15 cellular contexts compared by ENCODE assay signal in the genomic region with DNA sequence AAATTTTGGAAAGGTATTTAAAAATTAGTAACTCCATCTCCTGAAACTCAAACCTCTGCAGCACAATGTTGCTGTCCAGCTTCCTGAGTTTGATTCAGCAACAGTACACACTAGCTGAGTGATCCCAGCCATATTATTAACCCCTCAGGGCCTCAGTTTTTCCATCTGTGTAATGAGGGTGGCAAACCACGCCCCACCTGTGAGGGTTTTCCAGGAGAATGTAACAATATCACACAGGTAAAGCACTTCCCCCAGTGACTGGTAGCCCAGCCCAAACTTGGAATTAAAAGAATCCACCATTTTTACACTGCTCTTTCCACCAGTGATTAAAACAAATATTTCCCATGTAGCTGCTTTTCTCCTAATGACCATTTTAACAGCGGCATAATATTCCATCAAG.
"Had no signal": no experiment of that assay in that cellular context is flagged by ENCODE, and none has a peak within 500 bp of the region (broad histone marks: within the 10 kb centered on the region; RNA-seq: fewer than 3 reads in every experiment).

No MANE protein-coding gene starts in this region.

- DNase-seq: activated B cell treated with CpG ODN at 0.5 μM for 24 hours; activated CD4-positive, alpha-beta T cell treated with anti-CD3 and anti-CD28 coated beads for 48 hours; activated CD8-positive, alpha-beta T cell treated with anti-CD3 and anti-CD28 coated beads for 36 hours; activated effector memory CD4-positive, alpha-beta T cell treated with Interleukin-2 at 50 U/mL for 16 hours; activated naive CD4-positive, alpha-beta T cell treated with anti-CD3 and anti-CD28 coated beads, Interleukin-2, amount 50 U/mL, for 16 hours; activated T-cell treated with anti-CD3 and anti-CD28 coated beads, Interleukin-2, amount 50 U/mL, for 4 hours; central memory CD4-positive, alpha-beta T cell; effector CD8-positive, alpha-beta T cell; hypothalamus; kidney; right lobe of liver; T-helper 17 cell; testis had no signal

- H3K4me3 ChIP-seq: prostate gland, right lobe of liver, testis had no signal

- H3K36me3 ChIP-seq: prostate gland had no signal

- ATAC-seq: activated CD8-positive, alpha-beta T cell treated with anti-CD3 and anti-CD28 coated beads for 36 hours; activated T-cell treated with anti-CD3 and anti-CD28 coated beads, Interleukin-2, amount 50 U/mL, for 4 hours; right lobe of liver; T-helper 17 cell had no signal

- H3K27ac ChIP-seq: right lobe of liver, testis had no signal

- FAIRE-seq: kidney, urothelium cell line had no signal

- H3K27me3 ChIP-seq: right lobe of liver, testis had no signal

- H3K4me1 ChIP-seq: prostate gland had no signal

- H3K9me3 ChIP-seq: prostate gland, right lobe of liver, testis had no signal
